8 cellular contexts compared by ENCODE assay signal in genomic region chr20:17873410-17874270, GRCh38.
DNase-seq lines count a peak whose midpoint lies in the region; ATAC-seq and TF ChIP-seq lines count a peak whose summit lies in the region.

No MANE protein-coding gene starts in this region.

- H3K36me3 ChIP-seq in endodermal cell (ENCODE audit: control insufficient read depth, insufficient read depth, low read length), result no peaks in the 10 kb centered on the region
- no peaks in the 10 kb centered on the region for H3K36me3 ChIP-seq in naive thymus-derived CD4-positive, alpha-beta T cell (ENCODE audit: control insufficient read depth in 2 of 3, insufficient read depth in 3 of 3, low read length in 3 of 3)

- CTCF ChIA-PET in naive thymus-derived CD4-positive, alpha-beta T cell (lab: Charles Lee), result no interaction called here

- no peak for TF ChIP-seq CTCF in endodermal cell (conservative IDR thresholded peaks at IDR 0.05)

- no peak overlapping the region for H3K9ac ChIP-seq in endodermal cell (ENCODE audit: extremely low read depth, low read length, poor library complexity, severe bottlenecking)

- no peak overlapping the region for H3K27ac ChIP-seq in endodermal cell (ENCODE audit: low read depth, low read length)
- no peak overlapping the region for H3K27ac ChIP-seq in naive thymus-derived CD4-positive, alpha-beta T cell (ENCODE audit: low read depth, low read length)

- no peaks in the 10 kb centered on the region for H3K36me3 Mint-ChIP-seq in endodermal cell (ENCODE audit: low read depth)
- no peaks in the 10 kb centered on the region for H3K36me3 Mint-ChIP-seq in naive thymus-derived CD4-positive, alpha-beta T cell
- no peaks in the 10 kb centered on the region for H3K36me3 Mint-ChIP-seq in T-helper 2 cell treated with Interferon-gamma antibody and Interleukin-4, amounts not matched to agents 5 μg/mL and 100 μg/mL, for 36 hours (ENCODE audit: low read depth)

- no peaks in the 10 kb centered on the region for H3K9me3 Mint-ChIP-seq in endodermal cell
- no peaks in the 10 kb centered on the region for H3K9me3 Mint-ChIP-seq in naive thymus-derived CD4-positive, alpha-beta T cell
- H3K9me3 Mint-ChIP-seq in T-helper 2 cell treated with Interferon-gamma antibody and Interleukin-4, amounts not matched to agents 5 μg/mL and 100 μg/mL, for 36 hours, result no peaks in the 10 kb centered on the region

- H3K9me3 ChIP-seq in endodermal cell (ENCODE audit: control insufficient read depth, low read length), result no peaks in the 10 kb centered on the region
- no peaks in the 10 kb centered on the region for H3K9me3 ChIP-seq in naive thymus-derived CD4-positive, alpha-beta T cell (ENCODE audit: control insufficient read depth in 2 of 3, low read length in 3 of 3)

- POLR2A ChIA-PET in naive thymus-derived CD4-positive, alpha-beta T cell (lab: Charles Lee), result interaction anchor here (0.6 kb wide), 1 partner anchor 615 kb away, joined by 5 read pairs; no protein-coding TSS in a partner anchor

- peaks cover 47% of the 10 kb centered on the region for H3K4me1 Mint-ChIP-seq in endodermal cell
- peaks cover 4 to 24% (median 18%) of the 10 kb centered on the region in 7 donors for H3K4me1 Mint-ChIP-seq in naive thymus-derived CD4-positive, alpha-beta T cell
- H3K4me1 Mint-ChIP-seq in T-helper 2 cell treated with Interferon-gamma antibody and Interleukin-4, amounts not matched to agents 5 μg/mL and 100 μg/mL, for 36 hours (ENCODE audit: low read depth), result peaks cover 13% of the 10 kb centered on the region

- intact Hi-C loops in naive thymus-derived CD4-positive, alpha-beta T cell (cut with micrococcal nuclease), result no loop called here

- no peaks in the 10 kb centered on the region for H3K27me3 ChIP-seq in endodermal cell (ENCODE audit: control insufficient read depth, insufficient read depth, low read length, poor library complexity, severe bottlenecking)
- H3K27me3 ChIP-seq in naive thymus-derived CD4-positive, alpha-beta T cell (ENCODE audit: control insufficient read depth in 2 of 2, insufficient read depth in 2 of 2, low read length in 2 of 2), result no peaks in the 10 kb centered on the region

- no peaks in the 10 kb centered on the region for H3K27me3 Mint-ChIP-seq in endodermal cell (ENCODE audit: insufficient read depth)
- H3K27me3 Mint-ChIP-seq in naive thymus-derived CD4-positive, alpha-beta T cell, result peaks cover 5 to 59% (median 18%) of the 10 kb centered on the region in 5 donors
- H3K27me3 Mint-ChIP-seq in T-helper 2 cell treated with Interferon-gamma antibody and Interleukin-4, amounts not matched to agents 5 μg/mL and 100 μg/mL, for 36 hours (ENCODE audit: low read depth), result peaks cover 12% of the 10 kb centered on the region

- no peak overlapping the region for H3K4me3 Mint-ChIP-seq in endodermal cell
- H3K4me3 Mint-ChIP-seq in naive thymus-derived CD4-positive, alpha-beta T cell, result no peak overlapping the region
- no peak overlapping the region for H3K4me3 Mint-ChIP-seq in T-helper 2 cell treated with Interferon-gamma antibody and Interleukin-4, amounts not matched to agents 5 μg/mL and 100 μg/mL, for 36 hours

- no peak overlapping the region for H3K4me3 ChIP-seq in endodermal cell (ENCODE audit: low read length)
- no peak overlapping the region for H3K4me3 ChIP-seq in naive thymus-derived CD4-positive, alpha-beta T cell (ENCODE audit: low read length)

- WGBS in endodermal cell (ENCODE audit: insufficient coverage in 1 of 2, insufficient read length in 1 of 2), 2 experiments, result 86 to 90% methylated on average over 10 to 14 of the region's 14 CpGs

- H3K4me1 ChIP-seq in endodermal cell (ENCODE audit: control insufficient read depth, insufficient read depth, low read length), result peaks cover 5% of the 10 kb centered on the region
- H3K4me1 ChIP-seq in naive thymus-derived CD4-positive, alpha-beta T cell (ENCODE audit: control insufficient read depth in 2 of 2, insufficient read depth in 2 of 2, low read length in 2 of 2), result no peaks in the 10 kb centered on the region

- peak; percentile 29 for ATAC-seq in naive thymus-derived CD4-positive, alpha-beta T cell

- H3K27ac Mint-ChIP-seq in endodermal cell, result no peak overlapping the region
- H3K27ac Mint-ChIP-seq in naive thymus-derived CD4-positive, alpha-beta T cell, result no peak overlapping the region
- no peak overlapping the region for H3K27ac Mint-ChIP-seq in T-helper 2 cell treated with Interferon-gamma antibody and Interleukin-4, amounts not matched to agents 5 μg/mL and 100 μg/mL, for 36 hours

- DNase-seq in GM04504 (ENCODE audit: low read depth) (peak; percentile 96), NCI-H510A treated with DMSO at 0.1 percent for 48 hours (lab: John Stamatoyannopoulos, UW) (peak; percentile 86), endodermal cell (peak; percentile 81), NAMALWA (ENCODE audit: low spot score) (no peak)
- no peak for DNase-seq in naive thymus-derived CD4-positive, alpha-beta T cell
- DNase-seq in stimulated activated CD4-positive, alpha-beta T cell treated with anti-CD3 and anti-CD28 coated beads, Interleukin-2, amount 100 ng/mL, for 48 hours, result no peak
- DNase-seq in T-helper 2 cell treated with Interferon-gamma antibody and Interleukin-4, amounts not matched to agents 5 μg/mL and 100 μg/mL, for 36 hours (ENCODE audit: low spot score), result no peak
- DNase-seq in activated CD4-positive, alpha-beta T cell treated with anti-CD3 and anti-CD28 coated beads, Interleukin-2, amount 50 U/mL, for 4 hours, result no peak

Comparison
In these comparisons a context has a peak if more than half of its experiments do, and no peak if none do; other contexts are left out.
1. DNase-seq: peak in GM04504 (single experiment), NCI-H510A treated with DMSO at 0.1 percent for 48 hours (single experiment) and endodermal cell (single experiment); none in naive thymus-derived CD4-positive, alpha-beta T cell (0 of 9), NAMALWA (single experiment), stimulated activated CD4-positive, alpha-beta T cell treated with anti-CD3 and anti-CD28 coated beads, Interleukin-2, amount 100 ng/mL, for 48 hours (0 of 2), T-helper 2 cell treated with Interferon-gamma antibody and Interleukin-4, amounts not matched to agents 5 μg/mL and 100 μg/mL, for 36 hours (single experiment) and activated CD4-positive, alpha-beta T cell treated with anti-CD3 and anti-CD28 coated beads, Interleukin-2, amount 50 U/mL, for 4 hours (0 of 2).